28 cellular contexts compared by ENCODE assay signal in genomic region chr9:4810565-4810964, GRCh38.
"Had no signal": no experiment of that assay in that cellular context is flagged by ENCODE, and none has a peak within 500 bp of the region (broad histone marks: within the 10 kb centered on the region; RNA-seq: fewer than 3 reads in every experiment).

No MANE protein-coding gene starts in this region.

- H3K4me3 ChIP-seq: colonic mucosa, heart right ventricle, lung, neural progenitor cell, right atrium auricular region, sigmoid colon, testis, tibial artery had no signal

- H3K36me3 ChIP-seq: colonic mucosa, heart right ventricle, right atrium auricular region, sigmoid colon, tibial artery had no signal

- H3K4me3 Mint-ChIP-seq: dendritic cell treated with granulocyte-macrophage colony-stimulating factor and Interleukin-4, amounts not matched to agents 40 ng/mL and 50 ng/mL, for 4 days; endodermal cell; mesothelial cell of epicardium; nephron; neural progenitor cell; stimulated activated memory B cell treated with anti-CD40 and anti-IgM and Interleukin-4, amounts not matched to agents 10 μg/mL and 1 μg/mL and 100 μg/mL, for 72 hours; type B pancreatic cell had no signal

- H3K27ac ChIP-seq: colonic mucosa, epithelial cell of prostate, heart right ventricle, neural progenitor cell, parathyroid adenoma, right atrium auricular region, sigmoid colon, testis had no signal

- DNase-seq: colonic mucosa; effector CD8-positive, alpha-beta T cell; endodermal cell; foreskin fibroblast; glutamatergic neuron; heart right ventricle; hippocampal formation; mesenchymal stem cell; naive thymus-derived CD4-positive, alpha-beta T cell; sigmoid colon; stimulated activated CD4-positive, alpha-beta T cell treated with anti-CD3 and anti-CD28 coated beads, Interleukin-2, amount 100 ng/mL, for 24 hours; stimulated activated CD4-positive, alpha-beta T cell treated with anti-CD3 and anti-CD28 coated beads, Interleukin-4, amount 100 ng/mL, for 4 hours; stimulated activated naive CD8-positive, alpha-beta T cell treated with anti-CD3 and anti-CD28 coated beads, Interleukin-15, Interleukin-2, amounts not matched to agents 100 U/mL and 50 U/mL, for 24 hours; substantia nigra; testis; tibial artery had no signal

- ATAC-seq: esophagus mucosa; heart right ventricle; naive thymus-derived CD4-positive, alpha-beta T cell; stimulated activated memory B cell treated with anti-CD40 and anti-IgM and Interleukin-4, amounts not matched to agents 10 μg/mL and 1 μg/mL and 100 μg/mL, for 72 hours; stimulated activated naive CD8-positive, alpha-beta T cell treated with anti-CD3 and anti-CD28 coated beads, Interleukin-15, Interleukin-2, amounts not matched to agents 100 U/mL and 50 U/mL, for 24 hours had no signal

- H3K27me3 ChIP-seq: colonic mucosa, heart right ventricle, neural progenitor cell, right atrium auricular region, sigmoid colon, testis, tibial artery had no signal

- H3K27me3 Mint-ChIP-seq: dendritic cell treated with granulocyte-macrophage colony-stimulating factor and Interleukin-4, amounts not matched to agents 40 ng/mL and 50 ng/mL, for 4 days; naive thymus-derived CD4-positive, alpha-beta T cell; progenitor cell of endocrine pancreas; stimulated activated memory B cell treated with anti-CD40 and anti-IgM and Interleukin-4, amounts not matched to agents 10 μg/mL and 1 μg/mL and 100 μg/mL, for 72 hours; type B pancreatic cell had no signal

- H3K4me1 Mint-ChIP-seq: mesothelial cell of epicardium, nephron, neural progenitor cell had no signal

- H3K4me1 ChIP-seq: colonic mucosa, neural progenitor cell, parathyroid adenoma, right atrium auricular region, sigmoid colon, testis had no signal

- H3K27ac Mint-ChIP-seq: dendritic cell treated with granulocyte-macrophage colony-stimulating factor and Interleukin-4, amounts not matched to agents 40 ng/mL and 50 ng/mL, for 4 days; endodermal cell; mesothelial cell of epicardium; naive thymus-derived CD4-positive, alpha-beta T cell; nephron; neural progenitor cell; progenitor cell of endocrine pancreas; stimulated activated memory B cell treated with anti-CD40 and anti-IgM and Interleukin-4, amounts not matched to agents 10 μg/mL and 1 μg/mL and 100 μg/mL, for 72 hours; type B pancreatic cell had no signal

- H3K9me3 ChIP-seq: colonic mucosa, testis had no signal
